ENCODE assay signal across 15 cellular contexts in genomic region chrX:1207496-1208025, GRCh38. TPM values are rescaled to one million over a fixed set of nuclear protein-coding genes. Genes with fewer than 3 reads are reported as not detected.
DNase-seq lines count a peak whose midpoint lies in the region; ATAC-seq and TF ChIP-seq lines count a peak whose summit lies in the region.
"Had no signal": no experiment of that assay in that cellular context is flagged by ENCODE, and none has a peak within 500 bp of the region (broad histone marks: within the 10 kb centered on the region; RNA-seq: fewer than 3 reads in every experiment).

No MANE protein-coding gene starts in this region.

- H3K27ac ChIP-seq in HCT116 (ENCODE audit: low read depth, low read length), result no peak overlapping the region
- H3K27ac ChIP-seq in prostate gland, result no peak overlapping the region

- TF ChIP-seq RAD21 in HCT116 (IDR thresholded peaks at IDR 0.05; ENCODE audit: low read depth), result no peak

- no peak overlapping the region for H3K9ac ChIP-seq in HCT116 (ENCODE audit: low read length)

- WGBS in prostate gland, result 33% methylated on average over 15 of the region's 15 CpGs

- H3K4me1 ChIP-seq in HCT116 (ENCODE audit: control insufficient read depth in 1 of 2, insufficient read depth in 2 of 2, low read length in 2 of 2) (peaks cover 8 to 33% of the 10 kb centered on the region in 2 experiments), prostate gland (replicated peaks) (no peaks in the 10 kb centered on the region)

- H3K4me3 ChIP-seq in HCT116 (replicated peaks in 1 of 2; ENCODE audit: low read depth in 1 of 2, low read length in 2 of 2) (no peak overlapping the region), prostate gland (no peak overlapping the region)

- peak overlapping the region; percentile 54 for H3K4me3 Mint-ChIP-seq in activated CD8-positive, alpha-beta T cell treated with anti-CD3 and anti-CD28 coated beads, Interleukin-2, amount 10 ng/mL, durations not matched to agents 7 days and 5 days
- H3K4me3 Mint-ChIP-seq in activated CD8-positive, alpha-beta T cell treated with anti-CD3 and anti-CD28 coated beads for 36 hours, result no peak overlapping the region
- H3K4me3 Mint-ChIP-seq in activated naive CD8-positive, alpha-beta T cell treated with anti-CD3 and anti-CD28 coated beads, Interleukin-2, amount 50 U/mL, for 24 hours, result peak overlapping the region; percentile 30
- H3K4me3 Mint-ChIP-seq: dendritic cell treated with granulocyte-macrophage colony-stimulating factor and Interleukin-4, amounts not matched to agents 40 ng/mL and 50 ng/mL, for 4 days had no signal

- ATAC-seq in activated CD8-positive, alpha-beta T cell treated with anti-CD3 and anti-CD28 coated beads, Interleukin-2, amount 10 ng/mL, durations not matched to agents 7 days and 5 days, result no peak
- ATAC-seq in activated CD8-positive, alpha-beta T cell treated with anti-CD3 and anti-CD28 coated beads for 36 hours, result no peak
- no peak for ATAC-seq in HCT116
- ATAC-seq in activated naive CD8-positive, alpha-beta T cell treated with anti-CD3 and anti-CD28 coated beads, Interleukin-2, amount 50 U/mL, for 24 hours, result no peak

- H2AFZ ChIP-seq in HCT116 (ENCODE audit: low read depth, low read length, poor library complexity, severe bottlenecking), result no peak overlapping the region

- H3K36me3 Mint-ChIP-seq in activated CD8-positive, alpha-beta T cell treated with anti-CD3 and anti-CD28 coated beads, Interleukin-2, amount 10 ng/mL, durations not matched to agents 7 days and 5 days (ENCODE audit: low read depth), result no peaks in the 10 kb centered on the region
- H3K36me3 Mint-ChIP-seq in activated CD8-positive, alpha-beta T cell treated with anti-CD3 and anti-CD28 coated beads for 36 hours (ENCODE audit: low read depth), result no peaks in the 10 kb centered on the region
- H3K36me3 Mint-ChIP-seq in activated naive CD8-positive, alpha-beta T cell treated with anti-CD3 and anti-CD28 coated beads, Interleukin-2, amount 50 U/mL, for 24 hours (ENCODE audit: low read depth), result peaks cover 2% of the 10 kb centered on the region

- no peak for DNase-seq in activated CD8-positive, alpha-beta T cell treated with anti-CD3 and anti-CD28 coated beads, Interleukin-2, amount 10 ng/mL, durations not matched to agents 7 days and 5 days
- no peak for DNase-seq in activated CD8-positive, alpha-beta T cell treated with anti-CD3 and anti-CD28 coated beads for 36 hours
- DNase-seq in HCT116 (ENCODE audit: low read depth, low spot score) (no peak), posterior vena cava (ENCODE audit: low spot score) (peak; percentile 16), prostate gland (ENCODE audit: low spot score) (no peak), NOMO-1 (lab: John Stamatoyannopoulos, UW; ENCODE audit: unreplicated experiment in 2 of 2) (no peak), Kasumi-1 (lab: John Stamatoyannopoulos, UW) (no peak)
- no peak for DNase-seq in activated naive CD8-positive, alpha-beta T cell treated with anti-CD3 and anti-CD28 coated beads, Interleukin-2, amount 50 U/mL, for 24 hours
- DNase-seq: anterior cingulate cortex, esophagus squamous epithelium, left cardiac atrium, NCI-H510A treated with DMSO at 0.1 percent for 48 hours had no signal

- H3K4me1 Mint-ChIP-seq in activated CD8-positive, alpha-beta T cell treated with anti-CD3 and anti-CD28 coated beads, Interleukin-2, amount 10 ng/mL, durations not matched to agents 7 days and 5 days (ENCODE audit: low read depth), result peaks cover 31% of the 10 kb centered on the region
- peaks cover 26% of the 10 kb centered on the region for H3K4me1 Mint-ChIP-seq in activated CD8-positive, alpha-beta T cell treated with anti-CD3 and anti-CD28 coated beads for 36 hours (ENCODE audit: low read depth)
- peaks cover 42% of the 10 kb centered on the region for H3K4me1 Mint-ChIP-seq in activated naive CD8-positive, alpha-beta T cell treated with anti-CD3 and anti-CD28 coated beads, Interleukin-2, amount 50 U/mL, for 24 hours

- H3K27me3 ChIP-seq in HCT116 (ENCODE audit: insufficient read depth, low read length) (no peaks in the 10 kb centered on the region), prostate gland (replicated peaks; ENCODE audit: insufficient read depth) (no peaks in the 10 kb centered on the region)
- H3K27me3 ChIP-seq: esophagus squamous epithelium had no signal

- BruUV-seq in HCT116 (replicated peaks; lab: Mats Ljungman, UMichigan), result no TSS peak

- no peak for TF ChIP-seq POLR2A in HCT116 (IDR thresholded peaks at IDR 0.05; ENCODE audit: borderline replicate concordance, extremely low read depth, insufficient read depth, insufficient read length)
- no peak for TF ChIP-seq POLR2A in prostate gland (IDR thresholded peaks at IDR 0.05)

- H3K9me2 ChIP-seq in HCT116 (ENCODE audit: insufficient read depth), result no peaks in the 10 kb centered on the region

- CTCF ChIA-PET in activated CD8-positive, alpha-beta T cell treated with anti-CD3 and anti-CD28 coated beads, Interleukin-2, amount 10 ng/mL, durations not matched to agents 7 days and 5 days (lab: Charles Lee), result no interaction called here
- CTCF ChIA-PET in activated CD8-positive, alpha-beta T cell treated with anti-CD3 and anti-CD28 coated beads for 36 hours (lab: Charles Lee), result no interaction called here
- CTCF ChIA-PET in HCT116 (lab: Charles Lee), result no interaction called here

- H3K9me3 ChIP-seq in HCT116 (ENCODE audit: control insufficient read depth in 1 of 2, insufficient read depth in 1 of 2, low read depth in 1 of 2, low read length in 2 of 2) (no peaks in the 10 kb centered on the region), prostate gland (no peaks in the 10 kb centered on the region)
- H3K9me3 ChIP-seq: esophagus squamous epithelium had no signal

- no peak overlapping the region for H3K27ac Mint-ChIP-seq in activated CD8-positive, alpha-beta T cell treated with anti-CD3 and anti-CD28 coated beads, Interleukin-2, amount 10 ng/mL, durations not matched to agents 7 days and 5 days
- H3K27ac Mint-ChIP-seq in activated CD8-positive, alpha-beta T cell treated with anti-CD3 and anti-CD28 coated beads for 36 hours, result no peak overlapping the region
- H3K27ac Mint-ChIP-seq in activated naive CD8-positive, alpha-beta T cell treated with anti-CD3 and anti-CD28 coated beads, Interleukin-2, amount 50 U/mL, for 24 hours, result peak overlapping the region; percentile 78

- RAD21 ChIA-PET in HCT116 (lab: Charles Lee; ENCODE audit: low non-redundant PET in 1 of 2, low total read pairs in 2 of 2, uncharacterized antibody in 2 of 2, unreplicated experiment in 2 of 2), result no interaction called here

- intact Hi-C loops in activated CD8-positive, alpha-beta T cell treated with anti-CD3 and anti-CD28 coated beads for 36 hours (cut with micrococcal nuclease), result no loop called here
- intact Hi-C loops in HCT116 (cut with micrococcal nuclease), result no loop called here
- intact Hi-C loops in posterior vena cava (cut with DNase I), result no loop called here
- intact Hi-C loops in prostate gland (cut with DNase I), result no loop called here

- H4K20me1 ChIP-seq in HCT116 (ENCODE audit: insufficient read depth), result no peaks in the 10 kb centered on the region

- no peaks in the 10 kb centered on the region for H3K79me2 ChIP-seq in HCT116 (ENCODE audit: insufficient read depth, low read length)

- H3K9me3 Mint-ChIP-seq in activated CD8-positive, alpha-beta T cell treated with anti-CD3 and anti-CD28 coated beads, Interleukin-2, amount 10 ng/mL, durations not matched to agents 7 days and 5 days (ENCODE audit: insufficient read depth), result no peaks in the 10 kb centered on the region
- no peaks in the 10 kb centered on the region for H3K9me3 Mint-ChIP-seq in activated CD8-positive, alpha-beta T cell treated with anti-CD3 and anti-CD28 coated beads for 36 hours
- peaks cover 7% of the 10 kb centered on the region for H3K9me3 Mint-ChIP-seq in activated naive CD8-positive, alpha-beta T cell treated with anti-CD3 and anti-CD28 coated beads, Interleukin-2, amount 50 U/mL, for 24 hours

- H3K36me3 ChIP-seq in HCT116 (ENCODE audit: control insufficient read depth in 1 of 2, insufficient read depth in 2 of 2, low read length in 2 of 2), result no peaks in the 10 kb centered on the region
- no peaks in the 10 kb centered on the region for H3K36me3 ChIP-seq in prostate gland
- H3K36me3 ChIP-seq: esophagus squamous epithelium had no signal

- POLR2A ChIA-PET in activated CD8-positive, alpha-beta T cell treated with anti-CD3 and anti-CD28 coated beads, Interleukin-2, amount 10 ng/mL, durations not matched to agents 7 days and 5 days (lab: Charles Lee), result no interaction called here
- POLR2A ChIA-PET in activated CD8-positive, alpha-beta T cell treated with anti-CD3 and anti-CD28 coated beads for 36 hours (lab: Charles Lee), result no interaction called here
- POLR2A ChIA-PET in HCT116 (lab: Charles Lee), result no interaction called here

- no peak for TF ChIP-seq CTCF in activated CD8-positive, alpha-beta T cell treated with anti-CD3 and anti-CD28 coated beads for 36 hours (IDR thresholded peaks at IDR 0.05)
- no peak for TF ChIP-seq CTCF in HCT116 (IDR thresholded peaks at IDR 0.05 in 2 of 3, conservative IDR thresholded peaks at IDR 0.05 in 1 of 3; ENCODE audit: borderline replicate concordance in 1 of 3, insufficient read depth in 1 of 3, low read depth in 2 of 3, low read length in 2 of 3)
- TF ChIP-seq CTCF in prostate gland (IDR thresholded peaks at IDR 0.05), result no peak

- H3K4me2 ChIP-seq in HCT116 (ENCODE audit: low read length), result peak overlapping the region; percentile 57

- H3K27me3 Mint-ChIP-seq in activated CD8-positive, alpha-beta T cell treated with anti-CD3 and anti-CD28 coated beads, Interleukin-2, amount 10 ng/mL, durations not matched to agents 7 days and 5 days (ENCODE audit: low read depth), result peaks cover 4% of the 10 kb centered on the region
- H3K27me3 Mint-ChIP-seq in activated CD8-positive, alpha-beta T cell treated with anti-CD3 and anti-CD28 coated beads for 36 hours, result peaks cover 7% of the 10 kb centered on the region
- peaks cover 26% of the 10 kb centered on the region for H3K27me3 Mint-ChIP-seq in activated naive CD8-positive, alpha-beta T cell treated with anti-CD3 and anti-CD28 coated beads, Interleukin-2, amount 50 U/mL, for 24 hours

TF ChIP-seq in HCT116, 20 proteins besides CTCF, POLR2A, EP300 and RAD21 (continues in another document):
- no peak for TF ChIP-seq EZH2phosphoT487 (IDR thresholded peaks at IDR 0.05; ENCODE audit: borderline replicate concordance)
- TF ChIP-seq JUND (IDR thresholded peaks at IDR 0.05), result no peak
- TF ChIP-seq YY1 (IDR thresholded peaks at IDR 0.05; ENCODE audit: extremely low read depth, insufficient replicate concordance, low read depth, low read length), result no peak
- TF ChIP-seq ATF3 (IDR thresholded peaks at IDR 0.05), result no peak

RNA-seq across cellular contexts. Expression of gene CRLF2, which starts 4.9 kb away (rescaled TPM):
- 1 to 10 TPM; 1.1 to 1.4 TPM for total RNA-seq in activated CD8-positive, alpha-beta T cell treated with anti-CD3 and anti-CD28 coated beads, Interleukin-2, amount 10 ng/mL, durations not matched to agents 7 days and 5 days
- total RNA-seq in activated CD8-positive, alpha-beta T cell treated with anti-CD3 and anti-CD28 coated beads for 36 hours, result under 1 TPM; 0.43 to 0.51 TPM
- 0.34 TPM for total RNA-seq in HCT116 (2021; ENCODE audit: unreplicated experiment)
- polyA plus RNA-seq in HCT116 (2012), result 0.20 and 0.47 TPM in 2 replicates
- total RNA-seq in posterior vena cava, result 1 to 10 TPM in 1 of 2 donors, under 1 TPM in 1; 0.33 to 1.1 TPM
- total RNA-seq in prostate gland, result not detected
- total RNA-seq: activated CD8-positive, alpha-beta memory T cell treated with anti-CD3 and anti-CD28 coated beads for 36 hours; myocyte had no signal
